Comparison of ENCODE assay signal across 8 cellular contexts in the genomic region with DNA sequence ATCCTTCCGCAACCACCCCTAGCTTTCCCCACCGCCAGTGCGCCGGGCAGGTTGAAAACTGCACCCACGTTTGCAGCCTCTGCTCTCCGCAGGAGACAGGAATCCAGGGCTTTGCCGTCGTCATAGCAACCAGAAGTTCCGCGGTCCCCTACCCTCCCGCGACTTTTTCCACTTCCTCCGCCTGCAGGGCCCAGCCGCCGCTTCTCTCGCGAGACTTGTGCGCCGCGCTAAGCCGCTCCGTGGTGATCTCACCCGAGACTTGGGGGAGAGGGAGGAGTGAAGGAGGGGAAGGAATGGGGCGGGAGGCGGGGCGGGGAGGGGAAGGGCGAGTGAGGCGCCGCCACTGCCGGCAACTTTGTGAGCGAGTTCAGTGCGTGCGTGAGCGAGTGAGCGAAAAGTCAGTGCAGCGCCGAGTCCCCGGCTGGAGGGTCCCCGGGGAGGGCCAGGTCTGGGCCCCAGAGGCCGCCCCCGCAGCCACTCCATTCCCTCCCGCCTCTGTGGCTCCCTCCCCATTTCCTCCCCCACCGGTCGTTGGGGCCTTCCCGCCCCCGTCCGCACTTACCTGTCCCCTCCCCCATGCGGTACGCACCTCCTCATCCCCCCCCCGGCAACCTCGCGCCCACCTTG. TPM values are rescaled to one million over a fixed set of nuclear protein-coding genes. Genes with fewer than 3 reads are reported as not detected.
DNase-seq lines count a peak whose midpoint lies in the region; ATAC-seq, FAIRE-seq and TF ChIP-seq lines count a peak whose summit lies in the region.

A gene (plus strand): TSS at position 370 of the 627 bp plus-strand sequence.

- H3K36me3 ChIP-seq in pancreas (no peaks in the 10 kb centered on the region), tibial artery (no peaks in the 10 kb centered on the region)

- H3K4me1 ChIP-seq in pancreas (peaks cover 0 to 14% (median 6%) of the 10 kb centered on the region in 3 donors), tibial artery (peaks cover 0 to 23% (median 12%) of the 10 kb centered on the region in 4 donors)

- H3K27me3 ChIP-seq in pancreas (no peaks in the 10 kb centered on the region), tibial artery (no peaks in the 10 kb centered on the region)

- ATAC-seq in HG02759 (IDR thresholded peaks at IDR 0.05; ENCODE audit: unreplicated experiment) (peak; percentile 82), Right ventricle myocardium inferior (peak; percentile 99), pancreas (peak; percentile 89 to 95 (median 92))

- no peak for FAIRE-seq in pancreas (lab: Jason Lieb, UNC)

- H3K9me3 ChIP-seq in pancreas (no peaks in the 10 kb centered on the region), tibial artery (no peaks in the 10 kb centered on the region)

- H3K27ac ChIP-seq in pancreas, result peak within 1 kb of the TSS; percentile 94 to 98 (median 95)
- H3K27ac ChIP-seq in tibial artery, result peak within 1 kb of the TSS; percentile 99 to 100

- intact Hi-C loops in Right ventricle myocardium inferior (cut with DNase I) (loop anchor here (5.0 kb wide), 1 partner anchor 183 kb away; no protein-coding TSS in a partner anchor), pancreas (cut with DNase I) (loop anchor here in 1 of 3 donors (5.0 kb wide), 1 partner anchor 432 kb away; no protein-coding TSS in a partner anchor), tibial artery (cut with DNase I; ENCODE audit: low total_unique reads) (loop anchor here (2.0 to 5.0 kb wide), 3 partner anchors 39 to 432 kb away; no protein-coding TSS in a partner anchor)

- DNase-seq in GM12864 (ENCODE audit: low read depth) (peak; percentile 97), NCI-H1417 (lab: John Stamatoyannopoulos, UW) (peak; percentile 98 to 99 (median 99)), SW 1271 (lab: John Stamatoyannopoulos, UW) (peak; percentile 92 to 98), Right ventricle myocardium inferior (ENCODE audit: missing footprints) (peak; percentile 99), pancreas (peak; percentile 97 to 99 (median 98)), tibial artery (peak; percentile 96 to 99)
- peak; percentile 95 for DNase-seq in activated naive CD8-positive, alpha-beta T cell treated with anti-CD3 and anti-CD28 coated beads, Interleukin-2, amount 50 U/mL, for 16 hours (ENCODE audit: low read depth, low spot score)

- 1 to 2% methylated on average over 35 to 52 of the region's 52 CpGs for WGBS in pancreas, 2 donors

- TF ChIP-seq CTCF in GM12864 (IDR thresholded peaks at IDR 0.05; ENCODE audit: low read depth, low read length, missing control alignments) (no peak), pancreas (IDR thresholded peaks at IDR 0.05) (no peak), tibial artery (IDR thresholded peaks at IDR 0.05) (peak; percentile 4 to 20)

- peak within 1 kb of the TSS; percentile 86 for H3K4me3 ChIP-seq in GM12864 (ENCODE audit: low read depth, low read length)
- peak within 1 kb of the TSS; percentile 78 to 97 (median 88) for H3K4me3 ChIP-seq in pancreas
- peak within 1 kb of the TSS; percentile 91 to 98 for H3K4me3 ChIP-seq in tibial artery

RNA-seq across cellular contexts. Expression of the gene that starts here (rescaled TPM):
- 6.8 TPM for total RNA-seq in Right ventricle myocardium inferior
- 10 to 100 TPM; 21.3 to 39.7 (median 23.8) TPM for total RNA-seq in pancreas
- polyA plus RNA-seq in pancreas, result 10 to 100 TPM; 24.7 to 24.8 TPM

Comparison
In these comparisons a context has a peak if more than half of its experiments do, and no peak if none do; other contexts are left out.
1. Peak in every context shown above with its lines: DNase-seq, ATAC-seq, H3K4me3 ChIP-seq and H3K27ac ChIP-seq.
2. CTCF ChIP-seq: peak in tibial artery (2 of 2); none in GM12864 (single experiment) and pancreas (0 of 4).